In genomic region chr6:32977953-32978324, GRCh38 we compare ENCODE assay signal across 18 cellular contexts. TPM values are rescaled to one million over a fixed set of nuclear protein-coding genes. Genes with fewer than 3 reads are reported as not detected.
DNase-seq lines count a peak whose midpoint lies in the region; ATAC-seq and TF ChIP-seq lines count a peak whose summit lies in the region.
"Had no signal": no experiment of that assay in that cellular context is flagged by ENCODE, and none has a peak within 500 bp of the region (broad histone marks: within the 10 kb centered on the region; RNA-seq: fewer than 3 reads in every experiment).

No MANE protein-coding gene starts in this region.

- H3K9me2 ChIP-seq in hepatocyte (replicated peaks; ENCODE audit: insufficient read depth), result no peaks in the 10 kb centered on the region

- intact Hi-C loops in activated naive CD4-positive, alpha-beta T cell treated with anti-CD3 and anti-CD28 coated beads for 36 hours (cut with micrococcal nuclease), result loop anchor here (10.0 kb wide), 2 partner anchors 597 to 1153 kb away; partner anchors contain the start of gene HSPA1B

- CTCF ChIA-PET in activated naive CD4-positive, alpha-beta T cell treated with anti-CD3 and anti-CD28 coated beads for 36 hours (lab: Charles Lee), result interaction anchor here (0.7 to 3.1 kb wide), 5 partner anchors 8 to 139 kb away, joined by 3 to 9 read pairs (median 4); no protein-coding TSS in a partner anchor

- H2AFZ ChIP-seq in hepatocyte, result no peak overlapping the region

- no peak overlapping the region for H3K4me3 ChIP-seq in hepatocyte
- H3K4me3 ChIP-seq in skeletal muscle satellite cell (ENCODE audit: low read length), result no peak overlapping the region
- no peak overlapping the region for H3K4me3 ChIP-seq in tibial nerve
- H3K4me3 ChIP-seq: ascending aorta, prostate gland, vagina had no signal

- no peaks in the 10 kb centered on the region for H3K9me3 Mint-ChIP-seq in activated naive CD4-positive, alpha-beta T cell treated with anti-CD3 and anti-CD28 coated beads for 36 hours

- no peak overlapping the region for H3K9ac ChIP-seq in skeletal muscle satellite cell (ENCODE audit: low read depth, low read length)

- peaks cover 76% of the 10 kb centered on the region for H3K79me2 ChIP-seq in hepatocyte

- 72% methylated on average over 7 of the region's 7 CpGs for WGBS in hepatocyte (ENCODE audit: low lambda C conversion rate, missing lambda C conversion rate)
- WGBS in tibial nerve, 2 donors, result 58 to 61% methylated on average over 7 of the region's 7 CpGs

- no peak for TF ChIP-seq EP300 in tibial nerve (IDR thresholded peaks at IDR 0.05)

- no peak overlapping the region for H3K4me3 Mint-ChIP-seq in activated naive CD4-positive, alpha-beta T cell treated with anti-CD3 and anti-CD28 coated beads for 36 hours
- peak overlapping the region; percentile 19 for H3K4me3 Mint-ChIP-seq in T-helper 17 cell
- H3K4me3 Mint-ChIP-seq: activated CD8-positive, alpha-beta memory T cell treated with anti-CD3 and anti-CD28 coated beads, Interleukin-2, amount 10 ng/mL, durations not matched to agents 7 days and 5 days had no signal

- H3K27me3 Mint-ChIP-seq in activated naive CD4-positive, alpha-beta T cell treated with anti-CD3 and anti-CD28 coated beads for 36 hours (ENCODE audit: low read depth), result no peaks in the 10 kb centered on the region
- H3K27me3 Mint-ChIP-seq in T-helper 17 cell, result no peaks in the 10 kb centered on the region
- H3K27me3 Mint-ChIP-seq: activated CD8-positive, alpha-beta memory T cell treated with anti-CD3 and anti-CD28 coated beads, Interleukin-2, amount 10 ng/mL, durations not matched to agents 7 days and 5 days had no signal

- H3K4me1 ChIP-seq in hepatocyte (ENCODE audit: insufficient read depth) (peaks cover 55% of the 10 kb centered on the region), skeletal muscle satellite cell (ENCODE audit: control insufficient read depth, insufficient read depth, low read length) (peaks cover 22% of the 10 kb centered on the region), tibial nerve (peaks cover 6 to 80% (median 39%) of the 10 kb centered on the region in 4 donors)

- H3K27ac ChIP-seq in hepatocyte, result peak overlapping the region; percentile 24
- no peak overlapping the region for H3K27ac ChIP-seq in tibial nerve
- H3K27ac ChIP-seq: prostate gland, vagina had no signal

- ATAC-seq in T-helper 17 cell (no peak), HG03175 (IDR thresholded peaks at IDR 0.05; ENCODE audit: unreplicated experiment) (no peak), GM21360 (IDR thresholded peaks at IDR 0.05; ENCODE audit: unreplicated experiment) (no peak)
- ATAC-seq: activated CD8-positive, alpha-beta memory T cell treated with anti-CD3 and anti-CD28 coated beads, Interleukin-2, amount 10 ng/mL, durations not matched to agents 7 days and 5 days had no signal

- H3K4me1 Mint-ChIP-seq in activated naive CD4-positive, alpha-beta T cell treated with anti-CD3 and anti-CD28 coated beads for 36 hours (ENCODE audit: low read depth), result peaks cover 45% of the 10 kb centered on the region
- peaks cover 61% of the 10 kb centered on the region for H3K4me1 Mint-ChIP-seq in T-helper 17 cell

- H4K20me1 ChIP-seq in hepatocyte (ENCODE audit: insufficient read depth, poor library complexity, severe bottlenecking), result peaks cover 96% of the 10 kb centered on the region

- H3K27ac Mint-ChIP-seq in activated naive CD4-positive, alpha-beta T cell treated with anti-CD3 and anti-CD28 coated beads for 36 hours, result peak overlapping the region; percentile 69
- H3K27ac Mint-ChIP-seq in T-helper 17 cell, result peak overlapping the region; percentile 89

- H3K4me2 ChIP-seq in hepatocyte, result peak overlapping the region; percentile 58
- H3K4me2 ChIP-seq in skeletal muscle satellite cell (ENCODE audit: low read length), result peak overlapping the region; percentile 90

- TF ChIP-seq CTCF in hepatocyte (IDR thresholded peaks at IDR 0.05; ENCODE audit: poor library complexity) (no peak), tibial nerve (IDR thresholded peaks at IDR 0.05) (no peak)

- no peak for DNase-seq in activated naive CD4-positive, alpha-beta T cell treated with anti-CD3 and anti-CD28 coated beads for 36 hours
- DNase-seq in activated naive CD4-positive, alpha-beta T cell treated with Interleukin-2 at 50 U/mL for 16 hours, result no peak
- DNase-seq in T-helper 17 cell (no peak), hepatocyte (ENCODE audit: low spot score) (no peak), tibial nerve (ENCODE audit: low spot score in 2 of 2) (no peak)
- DNase-seq: activated CD8-positive, alpha-beta memory T cell treated with anti-CD3 and anti-CD28 coated beads, Interleukin-2, amount 10 ng/mL, durations not matched to agents 7 days and 5 days; KG1; NCI-H1436 treated with DMSO at 0.1 percent for 48 hours; NCI-H526; stimulated activated CD4-positive, alpha-beta T cell treated with anti-CD3 and anti-CD28 coated beads, Interleukin-1b, Interleukin-23, amount 100 ng/mL, for 48 hours; stimulated activated CD8-positive, alpha-beta memory T cell treated with anti-CD3 and anti-CD28 coated beads, Interleukin-4, amount 100 ng/mL, for 48 hours had no signal

- H3K36me3 ChIP-seq in hepatocyte (replicated peaks; ENCODE audit: insufficient read depth, low read depth) (peaks cover 11% of the 10 kb centered on the region), skeletal muscle satellite cell (ENCODE audit: insufficient read depth, low read length) (peaks cover 99% of the 10 kb centered on the region), tibial nerve (peaks cover 9 to 80% (median 51%) of the 10 kb centered on the region in 3 donors)

- peaks cover 82% of the 10 kb centered on the region for H3K36me3 Mint-ChIP-seq in activated naive CD4-positive, alpha-beta T cell treated with anti-CD3 and anti-CD28 coated beads for 36 hours (ENCODE audit: low read depth)
- H3K36me3 Mint-ChIP-seq in T-helper 17 cell (ENCODE audit: low read depth), result peaks cover 27% of the 10 kb centered on the region

- H3K9me3 ChIP-seq in T-helper 17 cell (ENCODE audit: control insufficient read depth, low read length, poor library complexity, severe bottlenecking), result no peaks in the 10 kb centered on the region
- no peaks in the 10 kb centered on the region for H3K9me3 ChIP-seq in hepatocyte (ENCODE audit: low read depth)
- H3K9me3 ChIP-seq in skeletal muscle satellite cell (replicated peaks; ENCODE audit: low read length), result no peaks in the 10 kb centered on the region
- no peaks in the 10 kb centered on the region for H3K9me3 ChIP-seq in tibial nerve
- H3K9me3 ChIP-seq: ascending aorta, prostate gland, vagina had no signal

- TF ChIP-seq POLR2A in tibial nerve (IDR thresholded peaks at IDR 0.05), result no peak

- no peaks in the 10 kb centered on the region for H3K27me3 ChIP-seq in hepatocyte
- no peaks in the 10 kb centered on the region for H3K27me3 ChIP-seq in skeletal muscle satellite cell (ENCODE audit: control insufficient read depth, insufficient read depth, low read length)
- H3K27me3 ChIP-seq in tibial nerve, result no peaks in the 10 kb centered on the region
- H3K27me3 ChIP-seq: ascending aorta, vagina had no signal

RNA-seq across cellular contexts. Expression of gene BRD2, which starts 9.5 kb away (rescaled TPM):
- 100 to 1,000 TPM; 168 to 197 TPM for total RNA-seq in activated naive CD4-positive, alpha-beta T cell treated with anti-CD3 and anti-CD28 coated beads for 36 hours
- 100 to 1,000 TPM; 409 to 459 TPM for total RNA-seq in T-helper 17 cell
- 132 and 133 TPM in 2 replicates for total RNA-seq in hepatocyte
- 106 and 118 TPM in 2 replicates for polyA plus RNA-seq in hepatocyte
- 95.3 and 95.7 TPM in 2 replicates for total RNA-seq in skeletal muscle satellite cell (2012; rRNA removed)
- 100 to 1,000 TPM; 130 to 150 (median 136) TPM for total RNA-seq in tibial nerve

RNA-seq across cellular contexts. Expression of gene HLA-DMA, which starts 25.0 kb away (rescaled TPM):
- total RNA-seq in activated naive CD4-positive, alpha-beta T cell treated with anti-CD3 and anti-CD28 coated beads for 36 hours, result 10 to 100 TPM; 12.7 to 14.5 TPM
- 10 to 100 TPM; 20.9 to 23.4 TPM for total RNA-seq in T-helper 17 cell
- 9.0 and 9.5 TPM in 2 replicates for total RNA-seq in hepatocyte
- polyA plus RNA-seq in hepatocyte, result 4.7 and 9.2 TPM in 2 replicates
- total RNA-seq in skeletal muscle satellite cell (2012; rRNA removed), result 0.66 and 1.0 TPM in 2 replicates
- 10 to 100 TPM; 28.8 to 85.2 (median 34.9) TPM for total RNA-seq in tibial nerve

RNA-seq across cellular contexts. Expression of gene HLA-DOA, which starts 31.5 kb away (rescaled TPM):
- 1 to 10 TPM; 1.4 to 1.6 TPM for total RNA-seq in activated naive CD4-positive, alpha-beta T cell treated with anti-CD3 and anti-CD28 coated beads for 36 hours
- total RNA-seq in T-helper 17 cell, result 1 to 10 TPM; 2.6 to 5.1 TPM
- 1.4 and 2.0 TPM in 2 replicates for total RNA-seq in hepatocyte
- 0.79 and 0.83 TPM in 2 replicates for polyA plus RNA-seq in hepatocyte
- total RNA-seq in skeletal muscle satellite cell (2012; rRNA removed), result not detected in 2 replicates
- total RNA-seq in tibial nerve, result 10 to 100 TPM in 1 of 4 donors, 1 to 10 TPM in 3; 3.0 to 17.7 (median 8.4) TPM
- total RNA-seq: RPMI7951 had no signal

RNA-seq across cellular contexts. Expression of gene HLA-DMB, which starts 37.1 kb away (rescaled TPM):
- total RNA-seq in activated naive CD4-positive, alpha-beta T cell treated with anti-CD3 and anti-CD28 coated beads for 36 hours, result 1 to 10 TPM in 1 of 2 experiments, under 1 TPM in 1; 0.76 to 1.3 TPM
- total RNA-seq in T-helper 17 cell (10 to 100 TPM; 11.1 to 23.3 TPM), hepatocyte (1.00 and 1.0 TPM in 2 replicates), tibial nerve (10 to 100 TPM; 15.7 to 85.0 (median 25.5) TPM)
- polyA plus RNA-seq in hepatocyte, result 1.7 TPM in 1 of 2 replicates, not detected in the other
- not detected in 2 replicates for total RNA-seq in skeletal muscle satellite cell (2012; rRNA removed)
